ENCODE assay signal across 1 cellular context in the genomic region with DNA sequence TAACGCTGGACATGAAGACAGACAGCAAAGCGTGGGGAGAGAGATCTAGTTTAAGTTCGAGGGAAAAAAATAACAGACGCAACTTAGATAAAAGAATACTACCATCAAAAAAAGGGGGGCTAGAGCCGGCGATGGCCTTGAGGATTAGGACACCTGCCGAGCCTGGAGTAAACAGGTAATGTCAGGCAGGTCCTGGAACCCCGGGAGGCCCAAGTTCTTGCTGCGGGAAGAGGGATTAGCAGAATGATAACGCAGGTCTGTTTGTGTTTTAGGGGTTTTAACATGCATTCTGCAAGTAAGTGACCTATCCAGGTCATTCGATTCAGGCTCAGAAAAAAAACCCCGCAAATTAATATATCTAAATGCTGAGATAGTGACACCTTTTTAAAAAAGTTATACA.
A peak's percentile ranks its signal among the peaks of the same experiment; 100 is the strongest.
TF ChIP-seq lines count a peak whose summit lies in the region.

No MANE protein-coding gene starts in this region.

TF ChIP-seq in HepG2, 621 proteins besides CTCF, POLR2A, EP300 and RAD21 (continued from another document):
- TF ChIP-seq, protein P1, sequence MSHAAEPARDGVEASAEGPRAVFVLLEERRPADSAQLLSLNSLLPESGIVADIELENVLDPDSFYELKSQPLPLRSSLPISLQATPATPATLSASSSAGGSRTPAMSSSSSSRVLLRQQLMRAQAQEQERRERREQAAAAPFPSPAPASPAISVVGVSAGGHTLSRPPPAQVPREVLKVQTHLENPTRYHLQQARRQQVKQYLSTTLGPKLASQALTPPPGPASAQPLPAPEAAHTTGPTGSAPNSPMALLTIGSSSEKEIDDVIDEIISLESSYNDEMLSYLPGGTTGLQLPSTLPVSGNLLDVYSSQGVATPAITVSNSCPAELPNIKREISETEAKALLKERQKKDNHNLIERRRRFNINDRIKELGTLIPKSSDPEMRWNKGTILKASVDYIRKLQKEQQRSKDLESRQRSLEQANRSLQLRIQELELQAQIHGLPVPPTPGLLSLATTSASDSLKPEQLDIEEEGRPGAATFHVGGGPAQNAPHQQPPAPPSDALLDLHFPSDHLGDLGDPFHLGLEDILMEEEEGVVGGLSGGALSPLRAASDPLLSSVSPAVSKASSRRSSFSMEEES (CRISPR knock-in tag; IDR thresholded peaks at IDR 0.05), result no peak
- TF ChIP-seq PHF5A (CRISPR knock-in tag; IDR thresholded peaks at IDR 0.05; ENCODE audit: low read depth, unreplicated experiment), result no peak
- TF ChIP-seq ZMAT3 (CRISPR knock-in tag; conservative IDR thresholded peaks at IDR 0.05), result no peak
- 0 out of 2 replicates have a peak, but pooled peaks have one; percentile 63 for TF ChIP-seq ZNF317 (CRISPR knock-in tag; IDR thresholded peaks at IDR 0.05)
- TF ChIP-seq SOX13 (IDR thresholded peaks at IDR 0.05), result no peak
- 0 out of 4 replicates have a peak, but pooled peaks of 1 of the 2 experiments have one; percentile 6 for TF ChIP-seq SOX13 (CRISPR knock-in tag; conservative IDR thresholded peaks at IDR 0.05 in 1 of 2, IDR thresholded peaks at IDR 0.05 in 1 of 2)
- TF ChIP-seq ZNF367 (CRISPR knock-in tag; IDR thresholded peaks at IDR 0.05; ENCODE audit: borderline replicate concordance), result no peak
- TF ChIP-seq, protein P2, sequence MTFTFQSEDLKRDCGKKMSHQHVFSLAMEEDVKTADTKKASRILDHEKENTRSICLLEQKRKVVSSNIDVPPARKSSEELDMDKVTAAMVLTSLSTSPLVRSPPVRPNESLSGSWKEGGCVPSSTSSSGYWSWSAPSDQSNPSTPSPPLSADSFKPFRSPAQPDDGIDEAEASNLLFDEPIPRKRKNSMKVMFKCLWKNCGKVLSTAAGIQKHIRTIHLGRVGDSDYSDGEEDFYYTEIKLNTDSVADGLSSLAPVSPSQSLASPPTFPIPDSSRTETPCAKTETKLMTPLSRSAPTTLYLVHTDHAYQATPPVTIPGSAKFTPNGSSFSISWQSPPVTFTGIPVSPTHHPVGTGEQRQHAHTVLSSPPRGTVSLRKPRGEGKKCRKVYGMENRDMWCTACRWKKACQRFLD (CRISPR knock-in tag; IDR thresholded peaks at IDR 0.05; ENCODE audit: borderline replicate concordance), result no peak
- no peak for TF ChIP-seq KLF11 (CRISPR knock-in tag; IDR thresholded peaks at IDR 0.05)
- peak; percentile 84 for TF ChIP-seq ZEB1 (IDR thresholded peaks at IDR 0.05; ENCODE audit: insufficient replicate concordance, low read depth)
- no peak for TF ChIP-seq CEBPB (IDR thresholded peaks at IDR 0.05; ENCODE audit: borderline replicate concordance, low read depth, low read length)
- peak; percentile 8 for TF ChIP-seq HNRNPK (IDR thresholded peaks at IDR 0.05; ENCODE audit: low read depth, low read length, poor library complexity, severe bottlenecking)
- TF ChIP-seq PITX1 (CRISPR knock-in tag; IDR thresholded peaks at IDR 0.05), result peak; percentile 69; the same call in 1 of the 2 replicates
- TF ChIP-seq, protein P3, sequence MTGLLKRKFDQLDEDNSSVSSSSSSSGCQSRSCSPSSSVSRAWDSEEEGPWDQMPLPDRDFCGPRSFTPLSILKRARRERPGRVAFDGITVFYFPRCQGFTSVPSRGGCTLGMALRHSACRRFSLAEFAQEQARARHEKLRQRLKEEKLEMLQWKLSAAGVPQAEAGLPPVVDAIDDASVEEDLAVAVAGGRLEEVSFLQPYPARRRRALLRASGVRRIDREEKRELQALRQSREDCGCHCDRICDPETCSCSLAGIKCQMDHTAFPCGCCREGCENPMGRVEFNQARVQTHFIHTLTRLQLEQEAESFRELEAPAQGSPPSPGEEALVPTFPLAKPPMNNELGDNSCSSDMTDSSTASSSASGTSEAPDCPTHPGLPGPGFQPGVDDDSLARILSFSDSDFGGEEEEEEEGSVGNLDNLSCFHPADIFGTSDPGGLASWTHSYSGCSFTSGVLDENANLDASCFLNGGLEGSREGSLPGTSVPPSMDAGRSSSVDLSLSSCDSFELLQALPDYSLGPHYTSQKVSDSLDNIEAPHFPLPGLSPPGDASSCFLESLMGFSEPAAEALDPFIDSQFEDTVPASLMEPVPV (CRISPR knock-in tag; IDR thresholded peaks at IDR 0.05), result 0 out of 2 replicates have a peak, but pooled peaks have one; percentile 20
- TF ChIP-seq, protein P4, sequence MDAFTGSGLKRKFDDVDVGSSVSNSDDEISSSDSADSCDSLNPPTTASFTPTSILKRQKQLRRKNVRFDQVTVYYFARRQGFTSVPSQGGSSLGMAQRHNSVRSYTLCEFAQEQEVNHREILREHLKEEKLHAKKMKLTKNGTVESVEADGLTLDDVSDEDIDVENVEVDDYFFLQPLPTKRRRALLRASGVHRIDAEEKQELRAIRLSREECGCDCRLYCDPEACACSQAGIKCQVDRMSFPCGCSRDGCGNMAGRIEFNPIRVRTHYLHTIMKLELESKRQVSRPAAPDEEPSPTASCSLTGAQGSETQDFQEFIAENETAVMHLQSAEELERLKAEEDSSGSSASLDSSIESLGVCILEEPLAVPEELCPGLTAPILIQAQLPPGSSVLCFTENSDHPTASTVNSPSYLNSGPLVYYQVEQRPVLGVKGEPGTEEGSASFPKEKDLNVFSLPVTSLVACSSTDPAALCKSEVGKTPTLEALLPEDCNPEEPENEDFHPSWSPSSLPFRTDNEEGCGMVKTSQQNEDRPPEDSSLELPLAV (CRISPR knock-in tag; conservative IDR thresholded peaks at IDR 0.05; ENCODE audit: low read depth), result no peak
- TF ChIP-seq GATA4 (IDR thresholded peaks at IDR 0.05; ENCODE audit: borderline replicate concordance, low read depth), result 0 out of 2 replicates have a peak, but pooled peaks have one; percentile 7
- TF ChIP-seq, protein P5, sequence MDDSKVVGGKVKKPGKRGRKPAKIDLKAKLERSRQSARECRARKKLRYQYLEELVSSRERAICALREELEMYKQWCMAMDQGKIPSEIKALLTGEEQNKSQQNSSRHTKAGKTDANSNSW (CRISPR knock-in tag; IDR thresholded peaks at IDR 0.05; ENCODE audit: borderline replicate concordance), result no peak
- no peak for TF ChIP-seq ZFP82 (CRISPR knock-in tag; IDR thresholded peaks at IDR 0.05; ENCODE audit: borderline replicate concordance)
- TF ChIP-seq NCOA2 (CRISPR knock-in tag; IDR thresholded peaks at IDR 0.05), result peak; percentile 36; the same call in 1 of the 2 replicates
- TF ChIP-seq, protein P6, sequence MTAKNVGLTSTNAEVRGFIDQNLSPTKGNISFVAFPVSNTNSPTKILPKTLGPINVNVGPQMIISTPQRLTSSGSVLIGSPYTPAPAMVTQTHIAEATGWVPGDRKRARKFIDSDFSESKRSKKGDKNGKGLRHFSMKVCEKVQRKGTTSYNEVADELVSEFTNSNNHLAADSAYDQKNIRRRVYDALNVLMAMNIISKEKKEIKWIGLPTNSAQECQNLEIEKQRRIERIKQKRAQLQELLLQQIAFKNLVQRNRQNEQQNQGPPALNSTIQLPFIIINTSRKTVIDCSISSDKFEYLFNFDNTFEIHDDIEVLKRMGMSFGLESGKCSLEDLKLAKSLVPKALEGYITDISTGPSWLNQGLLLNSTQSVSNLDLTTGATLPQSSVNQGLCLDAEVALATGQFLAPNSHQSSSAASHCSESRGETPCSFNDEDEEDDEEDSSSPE (CRISPR knock-in tag; IDR thresholded peaks at IDR 0.05), result no peak
- TF ChIP-seq, protein P7, sequence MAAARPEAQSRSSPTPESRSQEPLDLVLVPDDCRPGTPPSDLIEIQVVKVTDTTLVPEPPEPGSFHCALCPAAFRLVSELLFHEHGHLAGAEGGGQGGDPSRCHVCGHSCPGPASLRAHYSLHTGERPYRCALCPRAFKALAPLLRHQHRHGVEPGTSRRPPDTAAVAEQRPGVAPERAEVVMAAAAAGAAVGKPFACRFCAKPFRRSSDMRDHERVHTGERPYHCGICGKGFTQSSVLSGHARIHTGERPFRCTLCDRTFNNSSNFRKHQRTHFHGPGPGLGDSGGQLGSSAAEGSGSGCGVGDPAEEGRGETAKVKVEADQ (CRISPR knock-in tag; IDR thresholded peaks at IDR 0.05; ENCODE audit: borderline replicate concordance), result no peak
- no peak for TF ChIP-seq CC2D1A (CRISPR knock-in tag; IDR thresholded peaks at IDR 0.05)
- TF ChIP-seq ZFP62 (CRISPR knock-in tag; IDR thresholded peaks at IDR 0.05), result no peak
- TF ChIP-seq NCOA5 (CRISPR knock-in tag; IDR thresholded peaks at IDR 0.05), result no peak
- TF ChIP-seq ZNF605 (CRISPR knock-in tag; IDR thresholded peaks at IDR 0.05), result no peak
